In genomic region chr2:191869781-191870180, GRCh38 we compare ENCODE assay signal across 2 cellular contexts.
TF ChIP-seq lines count a peak whose summit lies in the region.

No MANE protein-coding gene starts in this region.

TF ChIP-seq in endothelial cell of umbilical vein, 7 proteins besides CTCF, POLR2A, EP300 and RAD21:
- TF ChIP-seq MAX (IDR thresholded peaks at IDR 0.05; ENCODE audit: insufficient read depth, insufficient read length) (no peak), FOS (IDR thresholded peaks at IDR 0.05; ENCODE audit: borderline replicate concordance, insufficient read depth, low read length) (no peak), GATA2 (IDR thresholded peaks at IDR 0.05; ENCODE audit: insufficient read depth, insufficient read length, low read depth, low read length) (no peak), POLR2AphosphoS5 (IDR thresholded peaks at IDR 0.05; ENCODE audit: insufficient read depth, low read depth, low read length) (no peak), JUN (IDR thresholded peaks at IDR 0.05; ENCODE audit: borderline replicate concordance, insufficient read depth, insufficient read length, low read depth) (no peak), MYC (IDR thresholded peaks at IDR 0.05; ENCODE audit: low read depth, low read length) (no peak), EZH2 (IDR thresholded peaks at IDR 0.05; ENCODE audit: borderline replicate concordance, low read depth, low read length, severe bottlenecking) (no peak)

TF ChIP-seq in HepG2, 621 proteins besides CTCF, POLR2A, EP300 and RAD21:
- TF ChIP-seq NFAT5 (CRISPR knock-in tag; IDR thresholded peaks at IDR 0.05) (no peak), NFATC3 (CRISPR knock-in tag; IDR thresholded peaks at IDR 0.05) (no peak), NRL (CRISPR knock-in tag; IDR thresholded peaks at IDR 0.05; ENCODE audit: borderline replicate concordance) (no peak), ZMYM3 (CRISPR knock-in tag; IDR thresholded peaks at IDR 0.05) (no peak), KDM6A (CRISPR knock-in tag; IDR thresholded peaks at IDR 0.05; ENCODE audit: low read depth) (no peak), ZNF7 (CRISPR knock-in tag; IDR thresholded peaks at IDR 0.05) (no peak), DR1 (CRISPR knock-in tag; IDR thresholded peaks at IDR 0.05) (no peak), SIN3A (IDR thresholded peaks at IDR 0.05; ENCODE audit: borderline replicate concordance, low read depth, low read length) (no peak), ZNF562 (CRISPR knock-in tag; IDR thresholded peaks at IDR 0.05; ENCODE audit: borderline replicate concordance) (no peak), ZNF329 (CRISPR knock-in tag; IDR thresholded peaks at IDR 0.05; ENCODE audit: low read depth) (no peak), KDM5B (CRISPR knock-in tag; IDR thresholded peaks at IDR 0.05; ENCODE audit: borderline replicate concordance) (no peak), RXRB (CRISPR knock-in tag; IDR thresholded peaks at IDR 0.05; ENCODE audit: borderline replicate concordance) (no peak), CENPT (CRISPR knock-in tag; IDR thresholded peaks at IDR 0.05; ENCODE audit: low read depth) (no peak), ZNF460 (CRISPR knock-in tag; IDR thresholded peaks at IDR 0.05; ENCODE audit: borderline replicate concordance) (no peak), ZNF619 (CRISPR knock-in tag; IDR thresholded peaks at IDR 0.05) (no peak), ZBTB14 (CRISPR knock-in tag; IDR thresholded peaks at IDR 0.05) (no peak), TFDP2 (CRISPR knock-in tag; IDR thresholded peaks at IDR 0.05) (no peak)
